21 cellular contexts compared by ENCODE assay signal in genomic region chr17:71791311-71791710, GRCh38.
"Had no signal": no experiment of that assay in that cellular context is flagged by ENCODE, and none has a peak within 500 bp of the region (broad histone marks: within the 10 kb centered on the region; RNA-seq: fewer than 3 reads in every experiment).

No MANE protein-coding gene starts in this region.

- DNase-seq: effector CD8-positive, alpha-beta T cell; heart left ventricle; hippocampal formation; mucosa of descending colon; natural killer cell; ovary; sigmoid colon; small intestine; stimulated activated CD4-positive, alpha-beta T cell treated with anti-CD3 and anti-CD28 coated beads, Interleukin-4, amount 100 ng/mL, for 1 hour; stimulated activated CD8-positive, alpha-beta memory T cell treated with anti-CD3 and anti-CD28 coated beads, Interleukin-4, amount 100 ng/mL, for 48 hours; stimulated activated naive CD8-positive, alpha-beta T cell treated with anti-CD3 and anti-CD28 coated beads, Interleukin-15, Interleukin-2, amounts not matched to agents 100 U/mL and 50 U/mL, for 24 hours; thyroid gland; uterus had no signal

- H3K4me3 ChIP-seq: coronary artery, dorsolateral prefrontal cortex, heart left ventricle, mucosa of descending colon, ovary, right atrium auricular region, sigmoid colon, suprapubic skin, thyroid gland, uterus had no signal

- H3K9me3 ChIP-seq: heart left ventricle, mucosa of descending colon, ovary, right atrium auricular region, sigmoid colon, suprapubic skin, thyroid gland, uterus had no signal

- H3K27me3 ChIP-seq: dorsolateral prefrontal cortex, heart left ventricle, ovary, right atrium auricular region, sigmoid colon, thyroid gland, uterus had no signal

- H3K4me1 ChIP-seq: heart left ventricle, right atrium auricular region, sigmoid colon, suprapubic skin, thyroid gland, uterus had no signal

- H3K36me3 ChIP-seq: heart left ventricle, ovary, right atrium auricular region, sigmoid colon, suprapubic skin, thyroid gland, uterus had no signal

- H3K36me3 Mint-ChIP-seq: natural killer cell; stimulated activated effector memory CD8-positive, alpha-beta T cell treated with anti-CD3 and anti-CD28 coated beads, Interleukin-12 subunit alpha, Interleukin-12 subunit beta, amount 100 ng/mL, for 72 hours; type B pancreatic cell had no signal

- H3K4me3 Mint-ChIP-seq: natural killer cell; neural crest cell; stimulated activated effector memory CD8-positive, alpha-beta T cell treated with anti-CD3 and anti-CD28 coated beads, Interleukin-12 subunit alpha, Interleukin-12 subunit beta, amount 100 ng/mL, for 72 hours; type B pancreatic cell had no signal

- H3K27ac Mint-ChIP-seq: natural killer cell; stimulated activated effector memory CD8-positive, alpha-beta T cell treated with anti-CD3 and anti-CD28 coated beads, Interleukin-12 subunit alpha, Interleukin-12 subunit beta, amount 100 ng/mL, for 72 hours; type B pancreatic cell had no signal

- H3K9me3 Mint-ChIP-seq: type B pancreatic cell had no signal

- H3K27ac ChIP-seq: coronary artery, heart left ventricle, ovary, right atrium auricular region, sigmoid colon, suprapubic skin, thyroid gland, uterus had no signal

- ATAC-seq: heart left ventricle; left lobe of liver; mucosa of descending colon; natural killer cell; stimulated activated effector memory CD8-positive, alpha-beta T cell treated with anti-CD3 and anti-CD28 coated beads, Interleukin-12 subunit alpha, Interleukin-12 subunit beta, amount 100 ng/mL, for 72 hours; stimulated activated naive CD8-positive, alpha-beta T cell treated with anti-CD3 and anti-CD28 coated beads, Interleukin-15, Interleukin-2, amounts not matched to agents 100 U/mL and 50 U/mL, for 24 hours had no signal

- H3K4me1 Mint-ChIP-seq: natural killer cell; stimulated activated effector memory CD8-positive, alpha-beta T cell treated with anti-CD3 and anti-CD28 coated beads, Interleukin-12 subunit alpha, Interleukin-12 subunit beta, amount 100 ng/mL, for 72 hours had no signal
